In the genomic region with DNA sequence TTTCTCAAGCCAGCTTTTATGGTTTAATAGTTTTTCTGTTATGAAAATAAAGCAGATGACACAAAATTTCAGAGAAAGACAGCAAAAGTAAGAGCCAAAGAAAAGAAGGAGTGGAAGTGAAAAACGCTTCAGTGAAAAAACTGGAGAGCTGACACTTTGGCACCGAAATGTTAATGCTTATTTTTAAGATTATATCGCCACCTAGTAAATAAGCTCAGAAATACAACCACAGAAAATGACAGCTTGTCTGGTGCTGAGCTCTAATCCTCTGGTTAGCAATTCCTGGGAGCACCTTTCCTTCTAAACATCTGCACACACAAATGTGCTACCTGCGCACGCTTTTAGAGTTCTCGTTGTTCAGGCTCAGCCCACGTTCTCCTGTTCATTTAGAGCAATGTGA, we compare ENCODE assay signal across 8 cellular contexts.
DNase-seq lines count a peak whose midpoint lies in the region; ATAC-seq and TF ChIP-seq lines count a peak whose summit lies in the region.

No MANE protein-coding gene starts in this region.

- ATAC-seq in HG03342 (IDR thresholded peaks at IDR 0.05; ENCODE audit: unreplicated experiment) (peak; percentile 60), lower lobe of right lung (peak; percentile 21 to 61), HG03460 (IDR thresholded peaks at IDR 0.05; ENCODE audit: unreplicated experiment) (no peak)

- peak; percentile 63 for DNase-seq in ACHN
- peak; percentile 27 for DNase-seq in GM13976 (ENCODE audit: low spot score)
- peak; percentile 74 for DNase-seq in NCI-H748 treated with DMSO at 0.1 percent for 48 hours (lab: John Stamatoyannopoulos, UW)
- peak; percentile 16 for DNase-seq in central memory CD4-positive, alpha-beta T cell
- no peak for DNase-seq in lower lobe of right lung
- DNase-seq in activated T-cell treated with anti-CD3 and anti-CD28 coated beads for 4 hours = no peak

- peak; percentile 21 for TF ChIP-seq CTCF in GM13976 (IDR thresholded peaks at IDR 0.05; ENCODE audit: borderline replicate concordance, control extremely low read depth, extremely low read depth, insufficient read depth, missing control alignments)
- peak; percentile 38 for TF ChIP-seq CTCF in lower lobe of right lung (IDR thresholded peaks at IDR 0.05)

- no peak overlapping the region for H3K4me3 ChIP-seq in lower lobe of right lung

- H3K27ac ChIP-seq in lower lobe of right lung = no peak overlapping the region

- H3K4me1 ChIP-seq in lower lobe of right lung = no peaks in the 10 kb centered on the region

- intact Hi-C loops in lower lobe of right lung (cut with DNase I) = loop anchor here (5.0 kb wide), 1 partner anchor 309 kb away; no protein-coding TSS in a partner anchor

- in situ Hi-C loops in ACHN (cut with HindIII; ENCODE audit: low pct_ligation_motif_present, low pct_unique_long_range_greater_than_20kb, low sequenced_read_pairs) = loop anchor here (25.0 kb wide), 1 partner anchor 299 kb away; no protein-coding TSS in a partner anchor
- in situ Hi-C loops in GM13976 (cut with MboI; ENCODE audit: low sequenced_read_pairs, unreplicated experiment) = loop anchor here (5.0 kb wide), 1 partner anchor 304 kb away; no protein-coding TSS in a partner anchor

- H3K36me3 ChIP-seq in lower lobe of right lung = no peaks in the 10 kb centered on the region

- no peaks in the 10 kb centered on the region for H3K9me3 ChIP-seq in lower lobe of right lung

- no peaks in the 10 kb centered on the region for H3K27me3 ChIP-seq in lower lobe of right lung (ENCODE audit: low read depth)

Comparison
In these comparisons a context has a peak if more than half of its experiments do, and no peak if none do; other contexts are left out.
1. DNase-seq: peak in ACHN (single experiment), GM13976 (single experiment), NCI-H748 treated with DMSO at 0.1 percent for 48 hours (single experiment) and central memory CD4-positive, alpha-beta T cell (single experiment); none in lower lobe of right lung (single experiment) and activated T-cell treated with anti-CD3 and anti-CD28 coated beads for 4 hours (single experiment).